In genomic region chr3:128317698-128318231, GRCh38 we compare ENCODE assay signal across 1 cellular context.
TF ChIP-seq lines count a peak whose summit lies in the region.

No MANE protein-coding gene starts in this region.

TF ChIP-seq in GM23338, 12 proteins besides CTCF, POLR2A, EP300 and RAD21 (continued from another document):
- no peak for TF ChIP-seq ZNF462 (CRISPR knock-in tag; IDR thresholded peaks at IDR 0.05)
- TF ChIP-seq NANOG (IDR thresholded peaks at IDR 0.05; ENCODE audit: borderline replicate concordance), result no peak
- TF ChIP-seq EZH2 (IDR thresholded peaks at IDR 0.05; ENCODE audit: low read depth, unreplicated experiment), result no peak
- no peak for TF ChIP-seq ZNF114 (CRISPR knock-in tag; IDR thresholded peaks at IDR 0.05)
